ENCODE assay signal across 1 cellular context in the genomic region with DNA sequence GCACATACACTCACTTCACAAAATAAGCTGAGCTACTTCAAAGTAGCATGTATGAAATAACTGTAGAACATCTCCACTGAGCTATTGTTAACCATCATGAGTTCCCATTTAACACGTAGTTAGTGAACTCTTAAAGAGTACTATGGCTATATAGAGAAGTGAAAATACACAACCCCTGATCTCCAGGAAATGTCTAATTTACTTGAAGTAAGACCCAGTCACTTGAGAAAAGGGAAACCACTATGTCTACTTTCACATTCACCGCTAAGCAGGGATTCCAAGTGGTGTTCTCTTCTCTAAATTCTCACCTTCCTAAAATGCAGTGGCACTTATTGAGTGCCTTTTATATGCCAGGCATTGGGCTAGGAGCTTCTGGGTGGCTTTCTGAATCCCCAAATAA.
TF ChIP-seq lines count a peak whose summit lies in the region.

No MANE protein-coding gene starts in this region.

TF ChIP-seq in GM12878, 131 proteins besides CTCF, POLR2A, EP300 and RAD21 (continued from another document and continues in another):
- TF ChIP-seq, protein P1, sequence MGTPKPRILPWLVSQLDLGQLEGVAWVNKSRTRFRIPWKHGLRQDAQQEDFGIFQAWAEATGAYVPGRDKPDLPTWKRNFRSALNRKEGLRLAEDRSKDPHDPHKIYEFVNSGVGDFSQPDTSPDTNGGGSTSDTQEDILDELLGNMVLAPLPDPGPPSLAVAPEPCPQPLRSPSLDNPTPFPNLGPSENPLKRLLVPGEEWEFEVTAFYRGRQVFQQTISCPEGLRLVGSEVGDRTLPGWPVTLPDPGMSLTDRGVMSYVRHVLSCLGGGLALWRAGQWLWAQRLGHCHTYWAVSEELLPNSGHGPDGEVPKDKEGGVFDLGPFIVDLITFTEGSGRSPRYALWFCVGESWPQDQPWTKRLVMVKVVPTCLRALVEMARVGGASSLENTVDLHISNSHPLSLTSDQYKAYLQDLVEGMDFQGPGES (IDR thresholded peaks at IDR 0.05), result no peak
- TF ChIP-seq EED (IDR thresholded peaks at IDR 0.05; ENCODE audit: low read depth) (peak; percentile 73), BMI1 (IDR thresholded peaks at IDR 0.05; ENCODE audit: borderline replicate concordance) (peak; percentile 27; the same call in 1 of the 2 replicates), ATF7 (IDR thresholded peaks at IDR 0.05; ENCODE audit: low read depth) (peak; percentile 82), ESRRA (IDR thresholded peaks at IDR 0.05; ENCODE audit: low read length) (no peak), NR2C1 (IDR thresholded peaks at IDR 0.05) (no peak), SMARCA5 (IDR thresholded peaks at IDR 0.05) (no peak), SMAD5 (IDR thresholded peaks at IDR 0.05; ENCODE audit: low read depth) (no peak), PAX8 (IDR thresholded peaks at IDR 0.05) (no peak), NFIC (IDR thresholded peaks at IDR 0.05; ENCODE audit: low read depth, low read length) (peak; percentile 78), CHD4 (IDR thresholded peaks at IDR 0.05) (no peak), TBL1XR1 (IDR thresholded peaks at IDR 0.05; ENCODE audit: low read depth, low read length) (0 out of 2 replicates have a peak, but pooled peaks have one; percentile 62), ZBED1 (IDR thresholded peaks at IDR 0.05; ENCODE audit: borderline replicate concordance) (no peak), LARP7 (IDR thresholded peaks at IDR 0.05) (no peak), ASH2L (IDR thresholded peaks at IDR 0.05; ENCODE audit: borderline replicate concordance, low read depth) (no peak), KAT2A (conservative IDR thresholded peaks at IDR 0.05; ENCODE audit: control insufficient read depth, low read depth, low read length) (no peak), BACH1 (IDR thresholded peaks at IDR 0.05; ENCODE audit: borderline replicate concordance) (no peak; the same call in 1 of the 2 replicates), TCF7 (IDR thresholded peaks at IDR 0.05; ENCODE audit: borderline replicate concordance) (no peak), SIN3A (IDR thresholded peaks at IDR 0.05; ENCODE audit: low read depth, low read length) (no peak), CBFB (IDR thresholded peaks at IDR 0.05; ENCODE audit: low read depth) (no peak), GABPA (IDR thresholded peaks at IDR 0.05; ENCODE audit: low read depth) (no peak), MTA3 (IDR thresholded peaks at IDR 0.05; ENCODE audit: borderline replicate concordance, low read length) (peak; percentile 57; the same call in 1 of the 2 replicates), IKZF2 (IDR thresholded peaks at IDR 0.05) (peak; percentile 98), TCF12 (IDR thresholded peaks at IDR 0.05; ENCODE audit: low read depth, low read length) (no peak), EZH2 (IDR thresholded peaks at IDR 0.05; ENCODE audit: borderline replicate concordance, control insufficient read depth, low read depth, low read length) (no peak), ZZZ3 (IDR thresholded peaks at IDR 0.05; ENCODE audit: control insufficient read depth, insufficient read length, low read depth) (no peak), ZNF274 (IDR thresholded peaks at IDR 0.05; ENCODE audit: insufficient read depth, insufficient read length) (no peak), POU2F2 (IDR thresholded peaks at IDR 0.05; ENCODE audit: borderline replicate concordance, low read depth, low read length) (no peak), ZNF622 (IDR thresholded peaks at IDR 0.05) (no peak), TAF1 (IDR thresholded peaks at IDR 0.05; ENCODE audit: borderline replicate concordance, low read depth, low read length) (no peak), CEBPB (IDR thresholded peaks at IDR 0.05; ENCODE audit: borderline replicate concordance in 1 of 2, low read depth in 2 of 2, low read length in 2 of 2) (no peak), ZNF24 (IDR thresholded peaks at IDR 0.05) (no peak), FOXK2 (IDR thresholded peaks at IDR 0.05) (no peak), BCL11A (IDR thresholded peaks at IDR 0.05; ENCODE audit: low read depth, low read length) (peak; percentile 73; the same call in 1 of the 2 replicates), IRF4 (IDR thresholded peaks at IDR 0.05; ENCODE audit: low read depth, low read length) (no peak), NFXL1 (IDR thresholded peaks at IDR 0.05; ENCODE audit: borderline replicate concordance) (no peak), ZNF217 (IDR thresholded peaks at IDR 0.05) (peak; percentile 69; the same call in 1 of the 2 replicates), CBX5 (IDR thresholded peaks at IDR 0.05; ENCODE audit: low read depth) (no peak), WRNIP1 (IDR thresholded peaks at IDR 0.05; ENCODE audit: borderline replicate concordance, low read depth, low read length) (no peak), TCF3 (IDR thresholded peaks at IDR 0.05; ENCODE audit: borderline replicate concordance, insufficient read depth, low read depth, low read length) (no peak), SMAD1 (IDR thresholded peaks at IDR 0.05; ENCODE audit: low read depth, partially characterized antibody) (no peak), MTA2 (IDR thresholded peaks at IDR 0.05; ENCODE audit: low read depth) (peak; percentile 96), RCOR1 (conservative IDR thresholded peaks at IDR 0.05; ENCODE audit: low read depth, low read length) (0 out of 2 replicates have a peak, but pooled peaks have one; percentile 37), IKZF1 (conservative IDR thresholded peaks at IDR 0.05) (peak; percentile 93), ETV6 (conservative IDR thresholded peaks at IDR 0.05 in 1 of 2, IDR thresholded peaks at IDR 0.05 in 1 of 2; ENCODE audit: borderline replicate concordance in 1 of 2, low read depth in 1 of 2) (peak in 1 of 2 experiments; percentile 59; a peak in 1 of 4 replicates), FOS (IDR thresholded peaks at IDR 0.05; ENCODE audit: borderline replicate concordance, extremely low read depth, insufficient read length) (no peak)
- TF ChIP-seq, protein P2, sequence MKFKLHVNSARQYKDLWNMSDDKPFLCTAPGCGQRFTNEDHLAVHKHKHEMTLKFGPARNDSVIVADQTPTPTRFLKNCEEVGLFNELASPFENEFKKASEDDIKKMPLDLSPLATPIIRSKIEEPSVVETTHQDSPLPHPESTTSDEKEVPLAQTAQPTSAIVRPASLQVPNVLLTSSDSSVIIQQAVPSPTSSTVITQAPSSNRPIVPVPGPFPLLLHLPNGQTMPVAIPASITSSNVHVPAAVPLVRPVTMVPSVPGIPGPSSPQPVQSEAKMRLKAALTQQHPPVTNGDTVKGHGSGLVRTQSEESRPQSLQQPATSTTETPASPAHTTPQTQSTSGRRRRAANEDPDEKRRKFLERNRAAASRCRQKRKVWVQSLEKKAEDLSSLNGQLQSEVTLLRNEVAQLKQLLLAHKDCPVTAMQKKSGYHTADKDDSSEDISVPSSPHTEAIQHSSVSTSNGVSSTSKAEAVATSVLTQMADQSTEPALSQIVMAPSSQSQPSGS (IDR thresholded peaks at IDR 0.05; ENCODE audit: low read length), result peak; percentile 84
- TF ChIP-seq, protein P3, sequence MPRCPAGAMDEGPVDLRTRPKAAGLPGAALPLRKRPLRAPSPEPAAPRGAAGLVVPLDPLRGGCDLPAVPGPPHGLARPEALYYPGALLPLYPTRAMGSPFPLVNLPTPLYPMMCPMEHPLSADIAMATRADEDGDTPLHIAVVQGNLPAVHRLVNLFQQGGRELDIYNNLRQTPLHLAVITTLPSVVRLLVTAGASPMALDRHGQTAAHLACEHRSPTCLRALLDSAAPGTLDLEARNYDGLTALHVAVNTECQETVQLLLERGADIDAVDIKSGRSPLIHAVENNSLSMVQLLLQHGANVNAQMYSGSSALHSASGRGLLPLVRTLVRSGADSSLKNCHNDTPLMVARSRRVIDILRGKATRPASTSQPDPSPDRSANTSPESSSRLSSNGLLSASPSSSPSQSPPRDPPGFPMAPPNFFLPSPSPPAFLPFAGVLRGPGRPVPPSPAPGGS (IDR thresholded peaks at IDR 0.05; ENCODE audit: borderline replicate concordance, insufficient read depth, low read depth, low read length, poor library complexity, severe bottlenecking), result no peak
- TF ChIP-seq, protein P4, sequence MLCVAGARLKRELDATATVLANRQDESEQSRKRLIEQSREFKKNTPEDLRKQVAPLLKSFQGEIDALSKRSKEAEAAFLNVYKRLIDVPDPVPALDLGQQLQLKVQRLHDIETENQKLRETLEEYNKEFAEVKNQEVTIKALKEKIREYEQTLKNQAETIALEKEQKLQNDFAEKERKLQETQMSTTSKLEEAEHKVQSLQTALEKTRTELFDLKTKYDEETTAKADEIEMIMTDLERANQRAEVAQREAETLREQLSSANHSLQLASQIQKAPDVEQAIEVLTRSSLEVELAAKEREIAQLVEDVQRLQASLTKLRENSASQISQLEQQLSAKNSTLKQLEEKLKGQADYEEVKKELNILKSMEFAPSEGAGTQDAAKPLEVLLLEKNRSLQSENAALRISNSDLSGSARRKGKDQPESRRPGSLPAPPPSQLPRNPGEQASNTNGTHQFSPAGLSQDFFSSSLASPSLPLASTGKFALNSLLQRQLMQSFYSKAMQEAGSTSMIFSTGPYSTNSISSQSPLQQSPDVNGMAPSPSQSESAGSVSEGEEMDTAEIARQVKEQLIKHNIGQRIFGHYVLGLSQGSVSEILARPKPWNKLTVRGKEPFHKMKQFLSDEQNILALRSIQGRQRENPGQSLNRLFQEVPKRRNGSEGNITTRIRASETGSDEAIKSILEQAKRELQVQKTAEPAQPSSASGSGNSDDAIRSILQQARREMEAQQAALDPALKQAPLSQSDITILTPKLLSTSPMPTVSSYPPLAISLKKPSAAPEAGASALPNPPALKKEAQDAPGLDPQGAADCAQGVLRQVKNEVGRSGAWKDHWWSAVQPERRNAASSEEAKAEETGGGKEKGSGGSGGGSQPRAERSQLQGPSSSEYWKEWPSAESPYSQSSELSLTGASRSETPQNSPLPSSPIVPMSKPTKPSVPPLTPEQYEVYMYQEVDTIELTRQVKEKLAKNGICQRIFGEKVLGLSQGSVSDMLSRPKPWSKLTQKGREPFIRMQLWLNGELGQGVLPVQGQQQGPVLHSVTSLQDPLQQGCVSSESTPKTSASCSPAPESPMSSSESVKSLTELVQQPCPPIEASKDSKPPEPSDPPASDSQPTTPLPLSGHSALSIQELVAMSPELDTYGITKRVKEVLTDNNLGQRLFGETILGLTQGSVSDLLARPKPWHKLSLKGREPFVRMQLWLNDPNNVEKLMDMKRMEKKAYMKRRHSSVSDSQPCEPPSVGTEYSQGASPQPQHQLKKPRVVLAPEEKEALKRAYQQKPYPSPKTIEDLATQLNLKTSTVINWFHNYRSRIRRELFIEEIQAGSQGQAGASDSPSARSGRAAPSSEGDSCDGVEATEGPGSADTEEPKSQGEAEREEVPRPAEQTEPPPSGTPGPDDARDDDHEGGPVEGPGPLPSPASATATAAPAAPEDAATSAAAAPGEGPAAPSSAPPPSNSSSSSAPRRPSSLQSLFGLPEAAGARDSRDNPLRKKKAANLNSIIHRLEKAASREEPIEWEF (IDR thresholded peaks at IDR 0.05; ENCODE audit: insufficient replicate concordance, low read depth, low read length), result no peak
- TF ChIP-seq, protein P5, sequence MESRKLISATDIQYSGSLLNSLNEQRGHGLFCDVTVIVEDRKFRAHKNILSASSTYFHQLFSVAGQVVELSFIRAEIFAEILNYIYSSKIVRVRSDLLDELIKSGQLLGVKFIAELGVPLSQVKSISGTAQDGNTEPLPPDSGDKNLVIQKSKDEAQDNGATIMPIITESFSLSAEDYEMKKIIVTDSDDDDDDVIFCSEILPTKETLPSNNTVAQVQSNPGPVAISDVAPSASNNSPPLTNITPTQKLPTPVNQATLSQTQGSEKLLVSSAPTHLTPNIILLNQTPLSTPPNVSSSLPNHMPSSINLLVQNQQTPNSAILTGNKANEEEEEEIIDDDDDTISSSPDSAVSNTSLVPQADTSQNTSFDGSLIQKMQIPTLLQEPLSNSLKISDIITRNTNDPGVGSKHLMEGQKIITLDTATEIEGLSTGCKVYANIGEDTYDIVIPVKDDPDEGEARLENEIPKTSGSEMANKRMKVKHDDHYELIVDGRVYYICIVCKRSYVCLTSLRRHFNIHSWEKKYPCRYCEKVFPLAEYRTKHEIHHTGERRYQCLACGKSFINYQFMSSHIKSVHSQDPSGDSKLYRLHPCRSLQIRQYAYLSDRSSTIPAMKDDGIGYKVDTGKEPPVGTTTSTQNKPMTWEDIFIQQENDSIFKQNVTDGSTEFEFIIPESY (IDR thresholded peaks at IDR 0.05), result no peak
- TF ChIP-seq, protein P6, sequence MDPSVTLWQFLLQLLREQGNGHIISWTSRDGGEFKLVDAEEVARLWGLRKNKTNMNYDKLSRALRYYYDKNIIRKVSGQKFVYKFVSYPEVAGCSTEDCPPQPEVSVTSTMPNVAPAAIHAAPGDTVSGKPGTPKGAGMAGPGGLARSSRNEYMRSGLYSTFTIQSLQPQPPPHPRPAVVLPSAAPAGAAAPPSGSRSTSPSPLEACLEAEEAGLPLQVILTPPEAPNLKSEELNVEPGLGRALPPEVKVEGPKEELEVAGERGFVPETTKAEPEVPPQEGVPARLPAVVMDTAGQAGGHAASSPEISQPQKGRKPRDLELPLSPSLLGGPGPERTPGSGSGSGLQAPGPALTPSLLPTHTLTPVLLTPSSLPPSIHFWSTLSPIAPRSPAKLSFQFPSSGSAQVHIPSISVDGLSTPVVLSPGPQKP (IDR thresholded peaks at IDR 0.05; ENCODE audit: low read depth, low read length), result no peak
- TF ChIP-seq, protein P7, sequence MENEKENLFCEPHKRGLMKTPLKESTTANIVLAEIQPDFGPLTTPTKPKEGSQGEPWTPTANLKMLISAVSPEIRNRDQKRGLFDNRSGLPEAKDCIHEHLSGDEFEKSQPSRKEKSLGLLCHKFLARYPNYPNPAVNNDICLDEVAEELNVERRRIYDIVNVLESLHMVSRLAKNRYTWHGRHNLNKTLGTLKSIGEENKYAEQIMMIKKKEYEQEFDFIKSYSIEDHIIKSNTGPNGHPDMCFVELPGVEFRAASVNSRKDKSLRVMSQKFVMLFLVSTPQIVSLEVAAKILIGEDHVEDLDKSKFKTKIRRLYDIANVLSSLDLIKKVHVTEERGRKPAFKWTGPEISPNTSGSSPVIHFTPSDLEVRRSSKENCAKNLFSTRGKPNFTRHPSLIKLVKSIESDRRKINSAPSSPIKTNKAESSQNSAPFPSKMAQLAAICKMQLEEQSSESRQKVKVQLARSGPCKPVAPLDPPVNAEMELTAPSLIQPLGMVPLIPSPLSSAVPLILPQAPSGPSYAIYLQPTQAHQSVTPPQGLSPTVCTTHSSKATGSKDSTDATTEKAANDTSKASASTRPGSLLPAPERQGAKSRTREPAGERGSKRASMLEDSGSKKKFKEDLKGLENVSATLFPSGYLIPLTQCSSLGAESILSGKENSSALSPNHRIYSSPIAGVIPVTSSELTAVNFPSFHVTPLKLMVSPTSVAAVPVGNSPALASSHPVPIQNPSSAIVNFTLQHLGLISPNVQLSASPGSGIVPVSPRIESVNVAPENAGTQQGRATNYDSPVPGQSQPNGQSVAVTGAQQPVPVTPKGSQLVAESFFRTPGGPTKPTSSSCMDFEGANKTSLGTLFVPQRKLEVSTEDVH (IDR thresholded peaks at IDR 0.05; ENCODE audit: low read depth, partially characterized antibody), result no peak
